In the genomic region with DNA sequence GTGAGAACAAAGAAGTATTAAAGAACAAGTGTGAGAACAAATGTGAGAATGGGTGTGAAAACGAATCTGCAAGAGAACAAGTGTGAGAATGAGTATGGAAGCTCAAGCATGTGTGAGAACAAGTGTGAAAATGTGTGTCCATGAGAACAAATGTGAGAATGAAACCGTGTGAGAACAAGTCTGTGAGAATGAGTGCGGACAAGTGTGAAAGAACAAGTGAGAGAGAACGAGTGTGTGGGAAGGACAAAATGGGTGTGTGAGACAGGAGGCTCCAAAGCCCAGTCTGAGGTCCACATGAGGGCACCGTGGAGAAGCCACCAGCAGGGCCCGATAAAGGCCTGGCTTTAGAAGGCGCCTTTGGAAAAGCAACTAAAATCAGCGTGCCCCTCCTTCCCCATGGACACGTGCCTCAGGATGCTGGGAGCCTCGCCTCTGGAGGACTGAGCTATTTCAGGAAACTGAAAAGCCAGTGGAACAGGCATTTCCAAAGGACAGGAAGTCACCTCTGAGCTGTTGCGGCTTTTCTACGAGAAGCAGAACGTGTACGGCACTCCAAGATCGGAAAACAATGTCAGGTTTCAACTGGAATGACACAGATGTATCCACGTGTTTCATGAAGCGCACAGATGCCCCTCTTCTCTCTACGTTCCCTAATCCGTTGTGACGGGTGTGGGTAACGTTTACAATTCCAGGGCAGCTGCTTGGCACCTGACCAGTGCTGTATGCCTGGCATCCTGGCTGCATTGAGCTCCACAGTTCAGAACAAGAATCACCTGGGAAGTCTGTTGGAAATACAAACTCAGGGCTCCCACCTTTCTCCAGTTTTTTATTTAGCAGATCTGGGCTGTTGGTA, we compare ENCODE assay signal across 8 cellular contexts. TPM values are rescaled to one million over a fixed set of nuclear protein-coding genes. Genes with fewer than 3 reads are reported as not detected.
DNase-seq lines count a peak whose midpoint lies in the region; ATAC-seq and TF ChIP-seq lines count a peak whose summit lies in the region.

No MANE protein-coding gene starts in this region.

- no peaks in the 10 kb centered on the region for H3K4me1 ChIP-seq in liver (ENCODE audit: control insufficient read depth in 4 of 4, insufficient read depth in 4 of 4, low read length in 3 of 4)
- H3K4me1 ChIP-seq in aorta (ENCODE audit: control insufficient read depth in 1 of 2, insufficient read depth in 2 of 2, low read length in 2 of 2) = peaks cover 0 to 5% of the 10 kb centered on the region in 2 donors

- DNase-seq in CD14-positive monocyte (ENCODE audit: low spot score) (no peak), LoVo (ENCODE audit: low spot score) (peak; percentile 36), choroid plexus epithelial cell (ENCODE audit: low read depth) (peak; percentile 73), aorta (peak; percentile 85 to 89), OCI-M1 (lab: John Stamatoyannopoulos, UW) (no peak)
- no peak for DNase-seq in stimulated activated CD4-positive, alpha-beta T cell treated with anti-CD3 and anti-CD28 coated beads, Interleukin-2, amount 100 ng/mL, for 48 hours

- no peak overlapping the region for H3K27ac ChIP-seq in liver (ENCODE audit: low read depth in 1 of 2, low read length in 2 of 2)
- peak overlapping the region; percentile 63 to 93 for H3K27ac ChIP-seq in aorta (ENCODE audit: low read depth in 1 of 2, low read length in 2 of 2)

- 73% methylated on average over 21 of the region's 21 CpGs for WGBS in liver
- 8 to 10% methylated on average over 21 of the region's 21 CpGs for WGBS in aorta, 2 donors

- H3K4me3 Mint-ChIP-seq in CD14-positive monocyte = no peak overlapping the region

- no peak overlapping the region for H3K27ac Mint-ChIP-seq in CD14-positive monocyte

- no peaks in the 10 kb centered on the region for H3K27me3 Mint-ChIP-seq in CD14-positive monocyte (ENCODE audit: low read depth in 3 of 3)

- H3K9me3 ChIP-seq in liver (ENCODE audit: control insufficient read depth in 4 of 4, low read length in 3 of 4) (peaks cover 0 to 2% (median 0%) of the 10 kb centered on the region in 4 donors), aorta (ENCODE audit: control insufficient read depth, low read length) (no peaks in the 10 kb centered on the region)

- H3K27me3 ChIP-seq in liver (ENCODE audit: control insufficient read depth in 4 of 4, insufficient read depth in 4 of 4, low read length in 3 of 4) (no peaks in the 10 kb centered on the region), aorta (ENCODE audit: control insufficient read depth in 1 of 2, insufficient read depth in 2 of 2, low read length in 1 of 2) (no peaks in the 10 kb centered on the region)

- H3K9ac ChIP-seq in liver (ENCODE audit: low read depth in 1 of 2, low read length in 2 of 2) = no peak overlapping the region

- peak; percentile 51 for TF ChIP-seq CTCF in CD14-positive monocyte (IDR thresholded peaks at IDR 0.05)
- peak; percentile 68 for TF ChIP-seq CTCF in choroid plexus epithelial cell (conservative IDR thresholded peaks at IDR 0.05; ENCODE audit: low read depth, low read length)
- peak; percentile 25 for TF ChIP-seq CTCF in liver (IDR thresholded peaks at IDR 0.05; ENCODE audit: low read depth, low read length, missing input control)

- H3K4me3 ChIP-seq in choroid plexus epithelial cell (ENCODE audit: low read depth, low read length) = no peak overlapping the region
- H3K4me3 ChIP-seq in liver (ENCODE audit: low read depth in 1 of 3, low read length in 3 of 3) = no peak overlapping the region
- H3K4me3 ChIP-seq in aorta (ENCODE audit: low read length in 2 of 2) = no peak overlapping the region

- H3K36me3 Mint-ChIP-seq in CD14-positive monocyte = peaks cover 19 to 23% of the 10 kb centered on the region in 2 donors

- no peaks in the 10 kb centered on the region for H3K9me3 Mint-ChIP-seq in CD14-positive monocyte

- no peaks in the 10 kb centered on the region for H3K4me1 Mint-ChIP-seq in CD14-positive monocyte

- ATAC-seq in aorta (ENCODE audit: low FRiP score) = peak; percentile 91
- ATAC-seq in GM18870 (IDR thresholded peaks at IDR 0.05; ENCODE audit: unreplicated experiment) = no peak

- TF ChIP-seq RAD21 in liver (IDR thresholded peaks at IDR 0.05) = peak; percentile 68 to 73

- peaks cover 0 to 37% (median 31%) of the 10 kb centered on the region in 4 donors for H3K36me3 ChIP-seq in liver (ENCODE audit: control insufficient read depth in 4 of 4, insufficient read depth in 3 of 4, low read depth in 1 of 4, low read length in 3 of 4)
- peaks cover 0 to 9% of the 10 kb centered on the region in 2 donors for H3K36me3 ChIP-seq in aorta (ENCODE audit: control insufficient read depth in 1 of 2, insufficient read depth in 2 of 2, low read length in 1 of 2)

- intact Hi-C loops in CD14-positive monocyte (cut with micrococcal nuclease) = loop anchor here (5.0 kb wide), 1 partner anchor 194 kb away; no protein-coding TSS in a partner anchor
- intact Hi-C loops in aorta (cut with DNase I) = loop anchor here (2.0 to 10.0 kb wide), 3 partner anchors 46 to 312 kb away; a partner anchor contains a TSS

TF ChIP-seq in liver, 16 proteins besides CTCF, POLR2A, EP300 and RAD21:
- TF ChIP-seq, protein P1, sequence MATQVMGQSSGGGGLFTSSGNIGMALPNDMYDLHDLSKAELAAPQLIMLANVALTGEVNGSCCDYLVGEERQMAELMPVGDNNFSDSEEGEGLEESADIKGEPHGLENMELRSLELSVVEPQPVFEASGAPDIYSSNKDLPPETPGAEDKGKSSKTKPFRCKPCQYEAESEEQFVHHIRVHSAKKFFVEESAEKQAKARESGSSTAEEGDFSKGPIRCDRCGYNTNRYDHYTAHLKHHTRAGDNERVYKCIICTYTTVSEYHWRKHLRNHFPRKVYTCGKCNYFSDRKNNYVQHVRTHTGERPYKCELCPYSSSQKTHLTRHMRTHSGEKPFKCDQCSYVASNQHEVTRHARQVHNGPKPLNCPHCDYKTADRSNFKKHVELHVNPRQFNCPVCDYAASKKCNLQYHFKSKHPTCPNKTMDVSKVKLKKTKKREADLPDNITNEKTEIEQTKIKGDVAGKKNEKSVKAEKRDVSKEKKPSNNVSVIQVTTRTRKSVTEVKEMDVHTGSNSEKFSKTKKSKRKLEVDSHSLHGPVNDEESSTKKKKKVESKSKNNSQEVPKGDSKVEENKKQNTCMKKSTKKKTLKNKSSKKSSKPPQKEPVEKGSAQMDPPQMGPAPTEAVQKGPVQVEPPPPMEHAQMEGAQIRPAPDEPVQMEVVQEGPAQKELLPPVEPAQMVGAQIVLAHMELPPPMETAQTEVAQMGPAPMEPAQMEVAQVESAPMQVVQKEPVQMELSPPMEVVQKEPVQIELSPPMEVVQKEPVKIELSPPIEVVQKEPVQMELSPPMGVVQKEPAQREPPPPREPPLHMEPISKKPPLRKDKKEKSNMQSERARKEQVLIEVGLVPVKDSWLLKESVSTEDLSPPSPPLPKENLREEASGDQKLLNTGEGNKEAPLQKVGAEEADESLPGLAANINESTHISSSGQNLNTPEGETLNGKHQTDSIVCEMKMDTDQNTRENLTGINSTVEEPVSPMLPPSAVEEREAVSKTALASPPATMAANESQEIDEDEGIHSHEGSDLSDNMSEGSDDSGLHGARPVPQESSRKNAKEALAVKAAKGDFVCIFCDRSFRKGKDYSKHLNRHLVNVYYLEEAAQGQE (IDR thresholded peaks at IDR 0.05) = no peak
- TF ChIP-seq FOXA1 (IDR thresholded peaks at IDR 0.05) (no peak), JUND (IDR thresholded peaks at IDR 0.05) (no peak), GABPA (IDR thresholded peaks at IDR 0.05 in 1 of 2, conservative IDR thresholded peaks at IDR 0.05 in 1 of 2) (no peak), NR2F2 (IDR thresholded peaks at IDR 0.05) (peak; percentile 81), HNF4G (IDR thresholded peaks at IDR 0.05) (no peak), YY1 (IDR thresholded peaks at IDR 0.05) (no peak), FOXA2 (IDR thresholded peaks at IDR 0.05) (no peak), SP1 (IDR thresholded peaks at IDR 0.05) (no peak), EGR1 (IDR thresholded peaks at IDR 0.05; ENCODE audit: low read depth in 2 of 2) (no peak), RXRA (IDR thresholded peaks at IDR 0.05) (no peak), HNF4A (conservative IDR thresholded peaks at IDR 0.05) (no peak), TAF1 (conservative IDR thresholded peaks at IDR 0.05) (no peak)
- TF ChIP-seq, protein P2, sequence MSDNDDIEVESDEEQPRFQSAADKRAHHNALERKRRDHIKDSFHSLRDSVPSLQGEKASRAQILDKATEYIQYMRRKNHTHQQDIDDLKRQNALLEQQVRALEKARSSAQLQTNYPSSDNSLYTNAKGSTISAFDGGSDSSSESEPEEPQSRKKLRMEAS (IDR thresholded peaks at IDR 0.05) = peak; percentile 38
- TF ChIP-seq, protein P3, sequence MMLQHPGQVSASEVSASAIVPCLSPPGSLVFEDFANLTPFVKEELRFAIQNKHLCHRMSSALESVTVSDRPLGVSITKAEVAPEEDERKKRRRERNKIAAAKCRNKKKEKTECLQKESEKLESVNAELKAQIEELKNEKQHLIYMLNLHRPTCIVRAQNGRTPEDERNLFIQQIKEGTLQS (IDR thresholded peaks at IDR 0.05) = no peak
- TF ChIP-seq, protein P4, sequence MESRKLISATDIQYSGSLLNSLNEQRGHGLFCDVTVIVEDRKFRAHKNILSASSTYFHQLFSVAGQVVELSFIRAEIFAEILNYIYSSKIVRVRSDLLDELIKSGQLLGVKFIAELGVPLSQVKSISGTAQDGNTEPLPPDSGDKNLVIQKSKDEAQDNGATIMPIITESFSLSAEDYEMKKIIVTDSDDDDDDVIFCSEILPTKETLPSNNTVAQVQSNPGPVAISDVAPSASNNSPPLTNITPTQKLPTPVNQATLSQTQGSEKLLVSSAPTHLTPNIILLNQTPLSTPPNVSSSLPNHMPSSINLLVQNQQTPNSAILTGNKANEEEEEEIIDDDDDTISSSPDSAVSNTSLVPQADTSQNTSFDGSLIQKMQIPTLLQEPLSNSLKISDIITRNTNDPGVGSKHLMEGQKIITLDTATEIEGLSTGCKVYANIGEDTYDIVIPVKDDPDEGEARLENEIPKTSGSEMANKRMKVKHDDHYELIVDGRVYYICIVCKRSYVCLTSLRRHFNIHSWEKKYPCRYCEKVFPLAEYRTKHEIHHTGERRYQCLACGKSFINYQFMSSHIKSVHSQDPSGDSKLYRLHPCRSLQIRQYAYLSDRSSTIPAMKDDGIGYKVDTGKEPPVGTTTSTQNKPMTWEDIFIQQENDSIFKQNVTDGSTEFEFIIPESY (IDR thresholded peaks at IDR 0.05) = no peak
TF ChIP-seq in liver: peak in this region for 2.

RNA-seq across cellular contexts. Expression of a gene that starts 46.4 kb away (rescaled TPM):
- polyA plus RNA-seq in CD14-positive monocyte (10 to 100 TPM; 14.0 to 24.1 TPM), liver (10 to 100 TPM in 1 of 2 donors, 1 to 10 TPM in 1; 4.9 to 11.0 TPM), aorta (10 to 100 TPM; 30.6 to 69.1 TPM)
- total RNA-seq in liver (10 to 100 TPM; 23.4 to 31.7 TPM), aorta (100 to 1,000 TPM; 146 to 172 TPM)

Comparison
In these comparisons a context has a peak if more than half of its experiments do, and no peak if none do; other contexts are left out.
1. DNase-seq: peak in LoVo (single experiment), choroid plexus epithelial cell (single experiment) and aorta (2 of 2); none in CD14-positive monocyte (single experiment), OCI-M1 (single experiment) and stimulated activated CD4-positive, alpha-beta T cell treated with anti-CD3 and anti-CD28 coated beads, Interleukin-2, amount 100 ng/mL, for 48 hours (0 of 2).
2. H3K27ac ChIP-seq: peak in aorta (2 of 2); none in liver (0 of 2).
3. Peak in every context shown above with its lines, with median percentiles within 50 percentile points of each other: CTCF ChIP-seq.